In the genomic region with DNA sequence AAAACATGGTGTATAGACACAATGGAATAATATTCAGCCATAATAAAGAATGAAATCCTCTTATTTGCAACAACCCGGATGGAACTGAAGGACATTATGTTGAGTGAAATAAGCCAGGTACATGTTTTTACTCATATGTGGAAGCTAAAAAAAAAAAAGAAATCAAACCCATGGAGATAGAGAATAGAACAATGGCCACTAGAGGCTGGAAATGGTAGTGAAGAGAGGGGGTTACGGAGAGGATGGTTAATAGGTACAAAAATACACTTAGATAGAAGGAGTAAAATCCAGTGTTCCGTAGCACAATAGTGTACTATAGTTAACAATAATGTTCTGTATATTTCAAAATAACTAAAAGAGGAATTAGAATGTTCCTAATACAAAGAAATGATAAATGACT, we compare ENCODE assay signal across 1 cellular context.
TF ChIP-seq lines count a peak whose summit lies in the region.

No MANE protein-coding gene starts in this region.

TF ChIP-seq in endothelial cell of umbilical vein, 7 proteins besides CTCF, POLR2A, EP300 and RAD21:
- no peak for TF ChIP-seq GATA2 (IDR thresholded peaks at IDR 0.05; ENCODE audit: insufficient read depth, insufficient read length, low read depth, low read length)
- TF ChIP-seq FOS (IDR thresholded peaks at IDR 0.05; ENCODE audit: borderline replicate concordance, insufficient read depth, low read length), result no peak
- TF ChIP-seq JUN (IDR thresholded peaks at IDR 0.05; ENCODE audit: borderline replicate concordance, insufficient read depth, insufficient read length, low read depth), result no peak
- no peak for TF ChIP-seq EZH2 (IDR thresholded peaks at IDR 0.05; ENCODE audit: borderline replicate concordance, low read depth, low read length, severe bottlenecking)
- TF ChIP-seq, protein P1, sequence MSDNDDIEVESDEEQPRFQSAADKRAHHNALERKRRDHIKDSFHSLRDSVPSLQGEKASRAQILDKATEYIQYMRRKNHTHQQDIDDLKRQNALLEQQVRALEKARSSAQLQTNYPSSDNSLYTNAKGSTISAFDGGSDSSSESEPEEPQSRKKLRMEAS (IDR thresholded peaks at IDR 0.05; ENCODE audit: insufficient read depth, insufficient read length), result no peak
- no peak for TF ChIP-seq MYC (IDR thresholded peaks at IDR 0.05; ENCODE audit: low read depth, low read length)
- no peak for TF ChIP-seq POLR2AphosphoS5 (IDR thresholded peaks at IDR 0.05; ENCODE audit: insufficient read depth, low read depth, low read length)
